Comparison of ENCODE assay signal across 16 cellular contexts in genomic region chr10:120788756-120789155, GRCh38.
DNase-seq lines count a peak whose midpoint lies in the region; TF ChIP-seq lines count a peak whose summit lies in the region.
"Had no signal": no experiment of that assay in that cellular context is flagged by ENCODE, and none has a peak within 500 bp of the region (broad histone marks: within the 10 kb centered on the region; RNA-seq: fewer than 3 reads in every experiment).

No MANE protein-coding gene starts in this region.

- peak overlapping the region; percentile 65 for H3K4me3 Mint-ChIP-seq in glutamatergic neuron (ENCODE audit: unreplicated experiment)
- H3K4me3 Mint-ChIP-seq: CD4-positive, alpha-beta memory T cell; H9 had no signal

- H3K4me1 ChIP-seq in BLaER1 treated with 17β-estradiol and CSF1 and Interleukin-3, amounts not matched to agents 10 nM and 100 nM: peaks cover 12 to 61% (median 43%) of the 10 kb centered on the region in 10 experiments; a peak in 19 of 20 replicates

- no peaks in the 10 kb centered on the region for H3K27me3 ChIP-seq in BLaER1 treated with 17β-estradiol and CSF1 and Interleukin-3, amounts not matched to agents 10 nM and 100 nM

- no peaks in the 10 kb centered on the region for H3K27me3 Mint-ChIP-seq in glutamatergic neuron (ENCODE audit: unreplicated experiment)

- H3K9ac ChIP-seq in BLaER1 treated with 17β-estradiol and CSF1 and Interleukin-3, amounts not matched to agents 10 nM and 100 nM: peak overlapping the region in 2 of 11 experiments; percentile 48 to 59; a peak in 2 of 22 replicates

- H3K9me3 ChIP-seq in BLaER1 treated with 17β-estradiol and CSF1 and Interleukin-3, amounts not matched to agents 10 nM and 100 nM (replicated peaks in 1 of 11): no peaks in the 10 kb centered on the region

- H3K9me3 Mint-ChIP-seq in glutamatergic neuron (ENCODE audit: unreplicated experiment): peaks cover 8% of the 10 kb centered on the region
- H3K9me3 Mint-ChIP-seq: CD4-positive, alpha-beta memory T cell had no signal

- peaks cover 25% of the 10 kb centered on the region for H3K4me1 Mint-ChIP-seq in glutamatergic neuron (ENCODE audit: low read depth, unreplicated experiment)
- H3K4me1 Mint-ChIP-seq: CD4-positive, alpha-beta memory T cell had no signal

- no peak for TF ChIP-seq CTCF in glutamatergic neuron (IDR thresholded peaks at IDR 0.05; ENCODE audit: partially characterized antibody, unreplicated experiment)

- DNase-seq in NCI-H524 treated with DMSO at 0.1 percent for 48 hours (lab: John Stamatoyannopoulos, UW) (peak; percentile 31), glutamatergic neuron (peak; percentile 29), retina (peak; percentile 46), kidney glomerular epithelial cell (lab: John Stamatoyannopoulos, UW) (no peak), head of caudate nucleus (no peak), hypothalamus (lab: John Stamatoyannopoulos, UW) (no peak)
- DNase-seq: 8988T; ACHN; C1 segment of cervical spinal cord; CD4-positive, alpha-beta memory T cell; DMS153; DMS79 treated with DMSO at 0.1 percent for 48 hours; EL; GOT3; H9 had no signal

- H3K36me3 ChIP-seq in BLaER1 treated with 17β-estradiol and CSF1 and Interleukin-3, amounts not matched to agents 10 nM and 100 nM: no peaks in the 10 kb centered on the region

- no peaks in the 10 kb centered on the region for H4K20me1 ChIP-seq in BLaER1 treated with 17β-estradiol and CSF1 and Interleukin-3, amounts not matched to agents 10 nM and 100 nM

- intact Hi-C loops in head of caudate nucleus (cut with DNase I): no loop called here

- H3K4me3 ChIP-seq in BLaER1 treated with 17β-estradiol and CSF1 and Interleukin-3, amounts not matched to agents 10 nM and 100 nM: no peak overlapping the region

- H3K27ac Mint-ChIP-seq in glutamatergic neuron (ENCODE audit: unreplicated experiment): peak overlapping the region; percentile 72
- H3K27ac Mint-ChIP-seq: CD4-positive, alpha-beta memory T cell; H9 had no signal

- peak overlapping the region in 8 of 11 experiments; percentile 44 to 82 (median 74); a peak in 14 of 22 replicates for H3K27ac ChIP-seq in BLaER1 treated with 17β-estradiol and CSF1 and Interleukin-3, amounts not matched to agents 10 nM and 100 nM

- peak overlapping the region in 7 of 11 experiments; percentile 68 to 92 (median 87); a peak in 13 of 22 replicates for H3K4me2 ChIP-seq in BLaER1 treated with 17β-estradiol and CSF1 and Interleukin-3, amounts not matched to agents 10 nM and 100 nM

- peaks cover 7% of the 10 kb centered on the region for H3K36me3 Mint-ChIP-seq in glutamatergic neuron (ENCODE audit: unreplicated experiment)
- H3K36me3 Mint-ChIP-seq: CD4-positive, alpha-beta memory T cell had no signal

Comparison
In these comparisons a context has a peak if more than half of its experiments do, and no peak if none do; other contexts are left out.
1. DNase-seq: peak in NCI-H524 treated with DMSO at 0.1 percent for 48 hours (single experiment), glutamatergic neuron (single experiment) and retina (single experiment); none in kidney glomerular epithelial cell (single experiment), head of caudate nucleus (0 of 42) and hypothalamus (0 of 51).